ENCODE assay signal across 13 cellular contexts in the genomic region with DNA sequence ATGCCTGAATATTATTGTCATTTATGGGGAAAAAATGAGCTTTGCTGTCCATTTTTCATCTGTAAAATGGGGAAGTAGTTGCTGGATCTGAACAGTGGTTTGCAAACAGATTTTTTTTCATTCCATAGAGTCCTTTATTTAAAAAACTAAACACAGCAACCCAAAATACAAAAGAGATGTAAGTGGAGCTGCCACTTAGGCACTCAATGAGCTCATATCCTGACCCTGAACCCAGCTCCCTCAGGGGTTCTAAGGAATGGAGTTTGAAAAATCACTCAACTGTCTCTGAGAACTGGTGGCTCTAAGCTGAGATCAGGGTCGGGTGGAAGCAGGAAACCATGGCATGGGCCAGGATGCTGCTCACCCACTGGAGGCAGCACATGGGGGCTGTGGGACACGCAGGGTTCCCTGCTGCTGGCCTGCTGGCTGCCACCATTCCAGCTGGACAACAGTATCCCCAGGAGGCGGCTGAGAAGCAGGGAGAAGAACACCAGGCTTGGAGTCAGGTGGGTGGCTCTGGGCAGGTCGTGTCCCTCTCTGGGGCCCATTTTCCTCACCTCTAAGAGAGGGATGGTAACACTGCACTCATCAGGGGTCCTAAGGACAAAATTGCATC. TPM values are rescaled to one million over a fixed set of nuclear protein-coding genes. Genes with fewer than 3 reads are reported as not detected.
A peak's percentile ranks its signal among the peaks of the same experiment; 100 is the strongest.
DNase-seq lines count a peak whose midpoint lies in the region; ATAC-seq, FAIRE-seq and TF ChIP-seq lines count a peak whose summit lies in the region.
"Had no signal": no experiment of that assay in that cellular context is flagged by ENCODE, and none has a peak within 500 bp of the region (broad histone marks: within the 10 kb centered on the region; RNA-seq: fewer than 3 reads in every experiment).

No MANE protein-coding gene starts in this region.

- peak overlapping the region; percentile 40 for H3K27ac ChIP-seq in CD4-positive, alpha-beta memory T cell (ENCODE audit: low read depth, low read length)
- H3K27ac ChIP-seq in HEK293 (ENCODE audit: extremely low read depth, low read depth, low read length), result no peak overlapping the region
- H3K27ac ChIP-seq: right lobe of liver had no signal

- CTCF ChIA-PET in CD4-positive, alpha-beta memory T cell (lab: Charles Lee; ENCODE audit: partially characterized antibody), result interaction anchor here (0.8 to 5.3 kb wide), 13 partner anchors 9 to 169 kb away, joined by 3 to 43 read pairs (median 7); no protein-coding TSS in a partner anchor
- CTCF ChIA-PET in HEK293 (lab: Yijun Ruan, JAX), result interaction anchor here (0.6 to 5.9 kb wide), 7 partner anchors 12 to 199 kb away, joined by 3 to 30 read pairs (median 3); no protein-coding TSS in a partner anchor

- no peaks in the 10 kb centered on the region for H3K9me3 Mint-ChIP-seq in CD4-positive, alpha-beta memory T cell
- H3K9me3 Mint-ChIP-seq in activated T-helper 1 cell treated with anti-CD3 and anti-CD28 coated beads, Interleukin-12 subunit alpha, Interleukin-12 subunit beta, Interleukin-2, Interleukin-4 antibody, amounts not matched to agents 30 ng/mL and 10 ng/mL and 1 ng/mL, durations not matched to agents 14 hours and 24 hours and 36 hours, result no peaks in the 10 kb centered on the region
- no peaks in the 10 kb centered on the region for H3K9me3 Mint-ChIP-seq in naive B cell
- H3K9me3 Mint-ChIP-seq: activated naive CD8-positive, alpha-beta T cell treated with anti-CD3 and anti-CD28 coated beads, Interleukin-2, amount 10 ng/mL, durations not matched to agents 7 days and 5 days; nephron had no signal

- TF ChIP-seq CTCF in HEK293 (tag by site-specific recombination; IDR thresholded peaks at IDR 0.05), result no peak

- peak overlapping the region; percentile 90 to 99 (median 99) for H3K27ac Mint-ChIP-seq in CD4-positive, alpha-beta memory T cell
- peak overlapping the region; percentile 40 for H3K27ac Mint-ChIP-seq in activated T-helper 1 cell treated with anti-CD3 and anti-CD28 coated beads, Interleukin-12 subunit alpha, Interleukin-12 subunit beta, Interleukin-2, Interleukin-4 antibody, amounts not matched to agents 30 ng/mL and 10 ng/mL and 1 ng/mL, durations not matched to agents 14 hours and 24 hours and 36 hours
- H3K27ac Mint-ChIP-seq in naive B cell, result peak overlapping the region in 5 of 6 donors; percentile 49 to 100 (median 69)
- H3K27ac Mint-ChIP-seq: activated naive CD8-positive, alpha-beta T cell treated with anti-CD3 and anti-CD28 coated beads, Interleukin-2, amount 10 ng/mL, durations not matched to agents 7 days and 5 days; nephron had no signal

- no peaks in the 10 kb centered on the region for H3K36me3 ChIP-seq in CD4-positive, alpha-beta memory T cell (ENCODE audit: insufficient read depth, low read length)
- H3K36me3 ChIP-seq in HEK293 (ENCODE audit: control insufficient read depth in 2 of 2, insufficient read depth in 1 of 2, low read length in 2 of 2), result no peaks in the 10 kb centered on the region
- H3K36me3 ChIP-seq: right lobe of liver, stomach had no signal

- peaks cover 51 to 89% (median 71%) of the 10 kb centered on the region in 4 donors for H3K4me1 Mint-ChIP-seq in CD4-positive, alpha-beta memory T cell
- peaks cover 68% of the 10 kb centered on the region for H3K4me1 Mint-ChIP-seq in activated T-helper 1 cell treated with anti-CD3 and anti-CD28 coated beads, Interleukin-12 subunit alpha, Interleukin-12 subunit beta, Interleukin-2, Interleukin-4 antibody, amounts not matched to agents 30 ng/mL and 10 ng/mL and 1 ng/mL, durations not matched to agents 14 hours and 24 hours and 36 hours (ENCODE audit: low read depth)
- H3K4me1 Mint-ChIP-seq in naive B cell, result peaks cover 41 to 81% (median 67%) of the 10 kb centered on the region in 3 donors

- intact Hi-C loops in CD4-positive, alpha-beta memory T cell (cut with micrococcal nuclease), result no loop called here
- intact Hi-C loops in activated T-helper 1 cell treated with anti-CD3 and anti-CD28 coated beads, Interleukin-12 subunit alpha, Interleukin-12 subunit beta, Interleukin-2, Interleukin-4 antibody, amounts not matched to agents 30 ng/mL and 10 ng/mL and 1 ng/mL, durations not matched to agents 14 hours and 24 hours and 36 hours (cut with micrococcal nuclease), result no loop called here

- ATAC-seq in naive B cell (ENCODE audit: low read depth in 2 of 2) (peak in 1 of 2 donors; percentile 12), HG03342 (IDR thresholded peaks at IDR 0.05; ENCODE audit: unreplicated experiment) (no peak)
- ATAC-seq: right lobe of liver had no signal

- H3K4me3 ChIP-seq in CD4-positive, alpha-beta memory T cell (ENCODE audit: low read length in 2 of 2), result no peak overlapping the region
- no peak overlapping the region for H3K4me3 ChIP-seq in HEK293 (ENCODE audit: low read depth, low read length)
- H3K4me3 ChIP-seq: right lobe of liver, stomach had no signal

- POLR2A ChIA-PET in CD4-positive, alpha-beta memory T cell (lab: Charles Lee; ENCODE audit: partially characterized antibody), result interaction anchor here (1.1 to 10.9 kb wide), 9 partner anchors 8 to 69 kb away, joined by 3 to 309 read pairs (median 11); no protein-coding TSS in a partner anchor
- POLR2A ChIA-PET in HEK293 (lab: Yijun Ruan, JAX), result no interaction called here

- H3K27me3 ChIP-seq in CD4-positive, alpha-beta memory T cell (ENCODE audit: insufficient read depth, low read length), result no peaks in the 10 kb centered on the region
- H3K27me3 ChIP-seq: right lobe of liver, stomach had no signal

- FAIRE-seq in H54 (lab: Jason Lieb, UNC), result no peak
- FAIRE-seq: GM18507 had no signal

- H3K4me1 ChIP-seq in CD4-positive, alpha-beta memory T cell (ENCODE audit: insufficient read depth, low read length), result peaks cover 84% of the 10 kb centered on the region
- H3K4me1 ChIP-seq in HEK293 (ENCODE audit: control insufficient read depth, insufficient read depth, low read length), result 0 out of 2 replicates have a peak, but pooled peaks cover 1% of the 10 kb centered on the region
- H3K4me1 ChIP-seq: right lobe of liver had no signal

- H3K9me3 ChIP-seq in CD4-positive, alpha-beta memory T cell (ENCODE audit: control insufficient read depth in 1 of 2, low read length in 2 of 2), result no peaks in the 10 kb centered on the region
- H3K9me3 ChIP-seq in HEK293 (ENCODE audit: control insufficient read depth, insufficient read depth, low read depth, low read length), result no peaks in the 10 kb centered on the region
- H3K9me3 ChIP-seq: right lobe of liver, stomach had no signal

- H3K4me3 Mint-ChIP-seq in CD4-positive, alpha-beta memory T cell, result peak overlapping the region in 5 of 8 donors; percentile 17 to 66 (median 33)
- no peak overlapping the region for H3K4me3 Mint-ChIP-seq in activated T-helper 1 cell treated with anti-CD3 and anti-CD28 coated beads, Interleukin-12 subunit alpha, Interleukin-12 subunit beta, Interleukin-2, Interleukin-4 antibody, amounts not matched to agents 30 ng/mL and 10 ng/mL and 1 ng/mL, durations not matched to agents 14 hours and 24 hours and 36 hours
- H3K4me3 Mint-ChIP-seq in naive B cell, result peak overlapping the region in 5 of 8 donors; percentile 11 to 77 (median 41)
- H3K4me3 Mint-ChIP-seq: activated naive CD8-positive, alpha-beta T cell treated with anti-CD3 and anti-CD28 coated beads, Interleukin-2, amount 10 ng/mL, durations not matched to agents 7 days and 5 days; nephron had no signal

- no peak for DNase-seq in CD4-positive, alpha-beta memory T cell
- no peak for DNase-seq in activated T-helper 1 cell treated with anti-CD3 and anti-CD28 coated beads, Interleukin-12 subunit alpha, Interleukin-12 subunit beta, Interleukin-2, Interleukin-4 antibody, amounts not matched to agents 30 ng/mL and 10 ng/mL and 1 ng/mL, durations not matched to agents 14 hours and 24 hours and 36 hours (ENCODE audit: low spot score)
- DNase-seq in naive B cell, result no peak
- DNase-seq in NCI-H1417 (lab: John Stamatoyannopoulos, UW), result no peak
- no peak for DNase-seq in H54 (ENCODE audit: insufficient read length, low spot score)
- DNase-seq: activated naive CD8-positive, alpha-beta T cell treated with anti-CD3 and anti-CD28 coated beads, Interleukin-2, amount 10 ng/mL, durations not matched to agents 7 days and 5 days; central memory CD4-positive, alpha-beta T cell; right lobe of liver; stomach had no signal

- H3K27me3 Mint-ChIP-seq in CD4-positive, alpha-beta memory T cell, result no peaks in the 10 kb centered on the region
- no peaks in the 10 kb centered on the region for H3K27me3 Mint-ChIP-seq in activated T-helper 1 cell treated with anti-CD3 and anti-CD28 coated beads, Interleukin-12 subunit alpha, Interleukin-12 subunit beta, Interleukin-2, Interleukin-4 antibody, amounts not matched to agents 30 ng/mL and 10 ng/mL and 1 ng/mL, durations not matched to agents 14 hours and 24 hours and 36 hours (ENCODE audit: insufficient read depth)
- H3K27me3 Mint-ChIP-seq in naive B cell, result no peaks in the 10 kb centered on the region
- H3K27me3 Mint-ChIP-seq: activated naive CD8-positive, alpha-beta T cell treated with anti-CD3 and anti-CD28 coated beads, Interleukin-2, amount 10 ng/mL, durations not matched to agents 7 days and 5 days had no signal

- TF ChIP-seq POLR2A in H54 (IDR thresholded peaks at IDR 0.05; ENCODE audit: low read depth, low read length), result no peak

- peaks cover 0 to 7% of the 10 kb centered on the region in 2 donors for H3K36me3 Mint-ChIP-seq in CD4-positive, alpha-beta memory T cell
- H3K36me3 Mint-ChIP-seq in activated T-helper 1 cell treated with anti-CD3 and anti-CD28 coated beads, Interleukin-12 subunit alpha, Interleukin-12 subunit beta, Interleukin-2, Interleukin-4 antibody, amounts not matched to agents 30 ng/mL and 10 ng/mL and 1 ng/mL, durations not matched to agents 14 hours and 24 hours and 36 hours (ENCODE audit: low read depth), result peaks cover 14% of the 10 kb centered on the region
- H3K36me3 Mint-ChIP-seq in naive B cell, result no peaks in the 10 kb centered on the region

TF ChIP-seq in HEK293, 187 proteins besides CTCF, POLR2A, EP300 and RAD21:
- TF ChIP-seq ZIC2 (tag by site-specific recombination; IDR thresholded peaks at IDR 0.05), result peak; percentile 93
- no peak for TF ChIP-seq ZNF366 (tag by site-specific recombination; conservative IDR thresholded peaks at IDR 0.05)

RNA-seq across cellular contexts. Expression of a gene that starts 9.6 kb away (rescaled TPM):
- 100 to 1,000 TPM in 1 of 2 experiments, 10 to 100 TPM in 1; 86.0 to 104 TPM for total RNA-seq in CD4-positive, alpha-beta memory T cell
- polyA plus RNA-seq in CD4-positive, alpha-beta memory T cell, result 10 to 100 TPM; 10.0 to 65.2 TPM
- total RNA-seq in activated T-helper 1 cell treated with anti-CD3 and anti-CD28 coated beads, Interleukin-12 subunit alpha, Interleukin-12 subunit beta, Interleukin-2, Interleukin-4 antibody, amounts not matched to agents 30 ng/mL and 10 ng/mL and 1 ng/mL, durations not matched to agents 14 hours and 24 hours and 36 hours, result 139 and 140 TPM in 2 replicates
- 10 to 100 TPM in 5 of 6 donors, 1 to 10 TPM in 1; 6.9 to 44.5 (median 20.8) TPM for polyA plus RNA-seq in naive B cell (ENCODE audit: low read depth in 6 of 6)

Comparison
In these comparisons a context has a peak if more than half of its experiments do, and no peak if none do; other contexts are left out.
1. H3K27ac Mint-ChIP-seq: peak in every context shown above with its lines; median percentile 99 in CD4-positive, alpha-beta memory T cell; 69 in naive B cell; 40 in activated T-helper 1 cell treated with anti-CD3 and anti-CD28 coated beads, Interleukin-12 subunit alpha, Interleukin-12 subunit beta, Interleukin-2, Interleukin-4 antibody, amounts not matched to agents 30 ng/mL and 10 ng/mL and 1 ng/mL, durations not matched to agents 14 hours and 24 hours and 36 hours.